Comparison of ENCODE assay signal across 22 cellular contexts in the genomic region with DNA sequence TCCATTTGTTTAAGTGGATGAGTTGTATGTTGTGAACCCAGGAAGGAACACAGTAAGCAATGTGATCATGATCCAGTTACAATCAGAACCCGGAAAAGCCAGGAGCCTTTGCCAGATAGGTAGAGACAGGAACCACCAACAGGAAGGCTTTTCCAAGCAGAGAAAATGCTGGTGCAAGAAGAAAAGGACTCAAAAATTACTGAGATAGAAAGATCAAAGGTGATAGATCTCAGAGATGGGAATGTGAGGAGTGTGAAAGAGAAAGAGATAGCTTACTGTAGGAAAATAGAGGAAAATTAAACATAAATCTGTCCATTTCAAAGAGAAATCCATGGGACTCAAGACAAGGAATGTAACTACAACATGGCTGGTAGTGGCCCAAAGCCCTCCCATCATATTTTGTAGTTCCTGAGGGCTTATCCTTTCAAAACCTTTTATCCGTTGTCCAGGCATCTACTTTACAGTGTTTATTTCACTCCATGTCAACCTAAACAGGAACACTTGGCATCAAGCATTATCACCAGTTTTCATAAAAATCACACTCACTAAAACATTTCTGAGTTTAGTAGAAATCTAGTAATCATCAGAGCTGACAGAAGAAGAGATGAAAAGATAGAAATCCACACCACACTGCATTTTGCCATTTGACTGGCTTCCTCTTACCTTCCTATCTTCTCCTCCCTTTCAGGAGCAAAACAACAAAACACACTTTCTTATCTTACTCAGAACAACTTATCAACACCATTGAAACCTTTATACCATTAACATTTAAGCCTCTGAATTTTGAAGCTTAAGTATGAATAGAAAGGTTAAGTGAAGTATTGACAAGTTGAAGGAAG.
"Had no signal": no experiment of that assay in that cellular context is flagged by ENCODE, and none has a peak within 500 bp of the region (broad histone marks: within the 10 kb centered on the region; RNA-seq: fewer than 3 reads in every experiment).

No MANE protein-coding gene starts in this region.

- H3K27ac ChIP-seq: dorsolateral prefrontal cortex, gastrocnemius medialis, psoas muscle, transverse colon, uterus had no signal

- H3K4me3 Mint-ChIP-seq: activated CD4-positive, alpha-beta T cell treated with anti-CD3 and anti-CD28 coated beads, Interleukin-2, amount 10 ng/mL, durations not matched to agents 24 days and 14 days; activated CD8-positive, alpha-beta T cell treated with anti-CD3 and anti-CD28 coated beads for 36 hours; brain; nephron progenitor cell had no signal

- H3K4me1 Mint-ChIP-seq: activated CD4-positive, alpha-beta T cell treated with anti-CD3 and anti-CD28 coated beads, Interleukin-2, amount 10 ng/mL, durations not matched to agents 24 days and 14 days; brain; nephron progenitor cell had no signal

- H3K9me3 Mint-ChIP-seq: activated CD4-positive, alpha-beta T cell treated with anti-CD3 and anti-CD28 coated beads, Interleukin-2, amount 10 ng/mL, durations not matched to agents 24 days and 14 days; activated CD8-positive, alpha-beta T cell treated with anti-CD3 and anti-CD28 coated beads for 36 hours; activated T-helper 2 cell treated with anti-CD3 and anti-CD28 coated beads, Interferon-gamma antibody, Interleukin-2, Interleukin-4, amounts not matched to agents 10 μg/mL and 5 μg/mL and 100 μg/mL, durations not matched to agents 14 hours and 24 hours and 36 hours; nephron progenitor cell had no signal

- FAIRE-seq: endometrium had no signal

- H3K27me3 Mint-ChIP-seq: activated CD8-positive, alpha-beta T cell treated with anti-CD3 and anti-CD28 coated beads for 36 hours; brain had no signal

- H3K36me3 ChIP-seq: gastrocnemius medialis, transverse colon, uterus had no signal

- H3K27me3 ChIP-seq: dorsolateral prefrontal cortex, gastrocnemius medialis, transverse colon, uterus had no signal

- H3K36me3 Mint-ChIP-seq: brain had no signal

- H3K4me1 ChIP-seq: psoas muscle, uterus had no signal

- H3K4me3 ChIP-seq: dorsolateral prefrontal cortex, gastrocnemius medialis, lung, psoas muscle, transverse colon, uterus had no signal

- H3K27ac Mint-ChIP-seq: activated CD4-positive, alpha-beta T cell treated with anti-CD3 and anti-CD28 coated beads, Interleukin-2, amount 10 ng/mL, durations not matched to agents 24 days and 14 days; activated CD8-positive, alpha-beta T cell treated with anti-CD3 and anti-CD28 coated beads for 36 hours; activated T-helper 2 cell treated with anti-CD3 and anti-CD28 coated beads, Interferon-gamma antibody, Interleukin-2, Interleukin-4, amounts not matched to agents 10 μg/mL and 5 μg/mL and 100 μg/mL, durations not matched to agents 14 hours and 24 hours and 36 hours; brain; nephron progenitor cell had no signal

- H3K9me3 ChIP-seq: gastrocnemius medialis, psoas muscle, transverse colon, uterus had no signal

- DNase-seq: activated CD4-positive, alpha-beta T cell treated with anti-CD3 and anti-CD28 coated beads, Interleukin-2, amount 10 ng/mL, durations not matched to agents 24 days and 14 days; activated CD8-positive, alpha-beta T cell treated with anti-CD3 and anti-CD28 coated beads for 36 hours; activated naive CD4-positive, alpha-beta T cell treated with Interleukin-2 at 50 U/mL for 16 hours; activated T-cell treated with anti-CD3 and anti-CD28 coated beads, Interleukin-2, amount 50 U/mL, for 1 hour; anterior cingulate cortex; central memory CD4-positive, alpha-beta T cell; dorsolateral prefrontal cortex; gastrocnemius medialis; head of caudate nucleus; kidney; midbrain; nephron progenitor cell; psoas muscle; right cardiac atrium; stimulated activated naive CD8-positive, alpha-beta T cell treated with anti-CD3 and anti-CD28 coated beads, Interleukin-15, Interleukin-2, amounts not matched to agents 100 U/mL and 50 U/mL, for 24 hours; substantia nigra; transverse colon; uterus had no signal
